8 cellular contexts compared by ENCODE assay signal in the genomic region with DNA sequence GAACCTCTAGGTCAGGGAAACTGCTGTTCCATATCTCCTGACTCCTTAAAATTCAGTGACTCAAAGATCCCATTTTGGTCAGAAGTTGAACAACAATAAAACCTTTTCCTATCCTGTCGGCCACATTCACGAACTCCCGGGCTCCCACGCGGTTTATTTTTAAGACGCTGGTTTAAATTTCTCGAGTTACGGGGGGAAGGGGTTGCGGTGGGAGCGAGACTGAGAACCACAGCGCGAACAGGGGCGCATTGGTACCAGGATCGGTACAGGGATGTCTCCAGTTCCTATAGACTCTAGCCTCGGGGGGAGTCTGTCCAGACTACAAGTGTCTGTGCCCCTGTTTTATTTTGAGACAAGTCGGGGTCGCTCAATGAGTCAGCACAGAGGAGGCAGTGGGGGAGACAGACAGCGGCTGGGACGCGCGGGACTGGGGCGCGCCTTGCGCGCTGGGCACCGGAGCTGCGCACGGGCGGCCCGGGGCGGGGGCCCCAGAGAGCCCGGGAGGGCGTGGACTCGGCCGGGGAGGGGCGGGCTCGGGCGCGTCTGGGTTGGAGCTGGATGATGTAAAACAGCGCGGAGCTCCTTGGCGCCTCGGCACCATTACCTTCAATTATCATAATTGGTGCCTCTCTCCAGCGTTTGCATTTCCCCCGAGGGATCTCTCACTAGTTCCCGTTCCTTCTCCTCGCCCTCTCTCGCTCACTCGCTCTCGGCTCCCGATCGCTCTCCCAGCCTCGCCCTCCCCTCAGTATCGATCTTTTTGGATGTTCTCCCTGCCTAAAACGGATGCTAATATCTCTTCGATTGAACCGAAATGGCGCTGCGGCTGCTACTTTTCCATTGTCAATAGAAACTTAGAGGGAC. TPM values are rescaled to one million over a fixed set of nuclear protein-coding genes. Genes with fewer than 3 reads are reported as not detected.
DNase-seq lines count a peak whose midpoint lies in the region; ATAC-seq, FAIRE-seq and TF ChIP-seq lines count a peak whose summit lies in the region.

No MANE protein-coding gene starts in this region.

- H3K4me2 ChIP-seq in BLaER1 treated with 17β-estradiol and CSF1 and Interleukin-3, amounts not matched to agents 10 nM and 100 nM, result peak overlapping the region; percentile 79 to 97 (median 93)
- H3K4me2 ChIP-seq in KMS-11, result peak overlapping the region; percentile 94
- H3K4me2 ChIP-seq in endothelial cell of umbilical vein (ENCODE audit: insufficient read depth, low read length), result peak overlapping the region; percentile 54

- CTCF ChIA-PET in activated CD4-positive, alpha-beta memory T cell treated with anti-CD3 and anti-CD28 coated beads for 36 hours (lab: Charles Lee), result interaction anchor here (0.9 kb wide), 1 partner anchor 9 kb away, joined by 3 read pairs; a partner anchor contains a TSS
- CTCF ChIA-PET in endothelial cell of umbilical vein (lab: Charles Lee), result interaction anchor here (1.0 to 2.4 kb wide), 4 partner anchors 9 to 636 kb away, joined by 3 to 9 read pairs (median 6); a partner anchor contains a TSS

- FAIRE-seq in endothelial cell of umbilical vein (lab: Jason Lieb, UNC), result no peak

- H3K79me2 ChIP-seq in KMS-11 (ENCODE audit: insufficient read depth, low read depth) (no peaks in the 10 kb centered on the region), endothelial cell of umbilical vein (ENCODE audit: control insufficient read depth, insufficient read depth, low read length) (no peaks in the 10 kb centered on the region)

- dilution Hi-C loops in endothelial cell of umbilical vein (cut with MboI; ENCODE audit: extremely low pct_ligation_motif_present, low sequenced_read_pairs), result no loop called here

- H3K27ac Mint-ChIP-seq in activated CD4-positive, alpha-beta memory T cell treated with anti-CD3 and anti-CD28 coated beads for 36 hours, result no peak overlapping the region

- ATAC-seq in HG03196 (IDR thresholded peaks at IDR 0.05; ENCODE audit: unreplicated experiment), result no peak

- no peaks in the 10 kb centered on the region for H3K9me3 ChIP-seq in BLaER1 treated with 17β-estradiol and CSF1 and Interleukin-3, amounts not matched to agents 10 nM and 100 nM (replicated peaks in 1 of 11)
- H3K9me3 ChIP-seq in endothelial cell of umbilical vein (replicated peaks; ENCODE audit: control insufficient read depth, insufficient read depth, low read length) (no peaks in the 10 kb centered on the region), muscle layer of duodenum (ENCODE audit: control insufficient read depth in 1 of 2, low read length in 2 of 2) (no peaks in the 10 kb centered on the region), testis (no peaks in the 10 kb centered on the region)

- TF ChIP-seq CTCF in KMS-11 (conservative IDR thresholded peaks at IDR 0.05; ENCODE audit: low read depth, low read length) (no peak), endothelial cell of umbilical vein (IDR thresholded peaks at IDR 0.05; ENCODE audit: extremely low read depth in 1 of 2, insufficient read depth in 1 of 2, low read depth in 1 of 2, low read length in 2 of 2) (no peak), testis (IDR thresholded peaks at IDR 0.05) (no peak)

- 0 to 1% methylated on average over 34 to 59 of the region's 59 CpGs for WGBS in testis, 2 donors

- H3K9ac ChIP-seq in BLaER1 treated with 17β-estradiol and CSF1 and Interleukin-3, amounts not matched to agents 10 nM and 100 nM, result peak overlapping the region; percentile 31 to 77 (median 56); a peak in 21 of 22 replicates
- H3K9ac ChIP-seq in KMS-11 (peak overlapping the region; percentile 23; the same call in 1 of the 2 replicates), endothelial cell of umbilical vein (replicated peaks; ENCODE audit: extremely low read depth, insufficient read depth, low read length) (no peak overlapping the region)

- H2AFZ ChIP-seq in KMS-11 (ENCODE audit: low read depth) (peak overlapping the region; percentile 78), endothelial cell of umbilical vein (ENCODE audit: low read depth, low read length) (peak overlapping the region; percentile 2)

- H3K36me3 Mint-ChIP-seq in activated CD4-positive, alpha-beta memory T cell treated with anti-CD3 and anti-CD28 coated beads for 36 hours, result peaks cover 1% of the 10 kb centered on the region

- H3K27ac ChIP-seq in BLaER1 treated with 17β-estradiol and CSF1 and Interleukin-3, amounts not matched to agents 10 nM and 100 nM, result peak overlapping the region in 3 of 11 experiments; percentile 5 to 39 (median 19); a peak in 3 of 22 replicates
- no peak overlapping the region for H3K27ac ChIP-seq in KMS-11
- no peak overlapping the region for H3K27ac ChIP-seq in endothelial cell of umbilical vein (ENCODE audit: insufficient read depth, low read depth, low read length)
- H3K27ac ChIP-seq in muscle layer of duodenum (ENCODE audit: low read length), result no peak overlapping the region
- no peak overlapping the region for H3K27ac ChIP-seq in testis

- no TSS peak for BruUV-seq in endothelial cell of umbilical vein (replicated peaks; lab: Mats Ljungman, UMichigan)

- H4K20me1 ChIP-seq in BLaER1 treated with 17β-estradiol and CSF1 and Interleukin-3, amounts not matched to agents 10 nM and 100 nM, result no peaks in the 10 kb centered on the region
- H4K20me1 ChIP-seq in KMS-11 (ENCODE audit: insufficient read depth), result no peaks in the 10 kb centered on the region
- H4K20me1 ChIP-seq in endothelial cell of umbilical vein (replicated peaks; ENCODE audit: control insufficient read depth, extremely low read depth, insufficient read depth, low read length), result no peaks in the 10 kb centered on the region

- peaks cover 6 to 39% (median 28%) of the 10 kb centered on the region in 11 experiments; a peak in 19 of 22 replicates for H3K27me3 ChIP-seq in BLaER1 treated with 17β-estradiol and CSF1 and Interleukin-3, amounts not matched to agents 10 nM and 100 nM
- no peaks in the 10 kb centered on the region; the same call in 1 of the 2 replicates for H3K27me3 ChIP-seq in KMS-11 (ENCODE audit: insufficient read depth, low read depth)
- peaks cover 28 to 36% of the 10 kb centered on the region in 2 experiments for H3K27me3 ChIP-seq in endothelial cell of umbilical vein (ENCODE audit: control insufficient read depth in 2 of 2, insufficient read depth in 2 of 2, low read length in 2 of 2)
- H3K27me3 ChIP-seq in muscle layer of duodenum (ENCODE audit: low read depth, low read length), result peaks cover 21% of the 10 kb centered on the region
- no peaks in the 10 kb centered on the region for H3K27me3 ChIP-seq in testis

- intact Hi-C loops in activated CD4-positive, alpha-beta memory T cell treated with anti-CD3 and anti-CD28 coated beads for 36 hours (cut with micrococcal nuclease), result loop anchor here (1.0 kb wide), 1 partner anchor 9 kb away; a partner anchor contains a TSS
- intact Hi-C loops in endothelial cell of umbilical vein (cut with micrococcal nuclease), result no loop called here
- intact Hi-C loops in testis (cut with DNase I; ENCODE audit: low total_unique reads), result loop anchor here (10.0 kb wide), 1 partner anchor 326 kb away; no protein-coding TSS in a partner anchor

- H3K27me3 Mint-ChIP-seq in activated CD4-positive, alpha-beta memory T cell treated with anti-CD3 and anti-CD28 coated beads for 36 hours, result peaks cover 55% of the 10 kb centered on the region

- no peak for TF ChIP-seq POLR2A in endothelial cell of umbilical vein (IDR thresholded peaks at IDR 0.05; ENCODE audit: low read depth, low read length)
- TF ChIP-seq POLR2A in testis (IDR thresholded peaks at IDR 0.05), result no peak

- DNase-seq in activated CD4-positive, alpha-beta memory T cell treated with anti-CD3 and anti-CD28 coated beads for 36 hours, result peak; percentile 75
- DNase-seq in endothelial cell of umbilical vein (ENCODE audit: low read depth, low spot score) (peak; percentile 20), testis (peak; percentile 69), C1 segment of cervical spinal cord (lab: John Stamatoyannopoulos, UW) (no peak)

- POLR2A ChIA-PET in activated CD4-positive, alpha-beta memory T cell treated with anti-CD3 and anti-CD28 coated beads for 36 hours (lab: Charles Lee), result no interaction called here
- POLR2A ChIA-PET in endothelial cell of umbilical vein (lab: Charles Lee), result interaction anchor here (0.9 to 1.0 kb wide), 2 partner anchors 9 to 461 kb away, joined by 3 to 5 read pairs; a partner anchor contains a TSS

- H3K4me3 Mint-ChIP-seq in activated CD4-positive, alpha-beta memory T cell treated with anti-CD3 and anti-CD28 coated beads for 36 hours, result peak overlapping the region; percentile 69

- H3K9me1 ChIP-seq in endothelial cell of umbilical vein (replicated peaks; ENCODE audit: control insufficient read depth, extremely low read depth, insufficient read depth, low read length), result no peaks in the 10 kb centered on the region

- peaks cover 10% of the 10 kb centered on the region for H3K4me1 Mint-ChIP-seq in activated CD4-positive, alpha-beta memory T cell treated with anti-CD3 and anti-CD28 coated beads for 36 hours (ENCODE audit: low read depth)

- H3K36me3 ChIP-seq in BLaER1 treated with 17β-estradiol and CSF1 and Interleukin-3, amounts not matched to agents 10 nM and 100 nM, result no peaks in the 10 kb centered on the region
- no peaks in the 10 kb centered on the region for H3K36me3 ChIP-seq in KMS-11 (ENCODE audit: insufficient read depth)
- no peaks in the 10 kb centered on the region for H3K36me3 ChIP-seq in endothelial cell of umbilical vein (ENCODE audit: control insufficient read depth in 2 of 2, extremely low read depth in 1 of 2, insufficient read depth in 2 of 2, low read length in 2 of 2)
- H3K36me3 ChIP-seq in muscle layer of duodenum (ENCODE audit: control insufficient read depth in 1 of 2, insufficient read depth in 2 of 2, low read length in 2 of 2), result no peaks in the 10 kb centered on the region
- H3K36me3 ChIP-seq in testis (ENCODE audit: low read depth, missing control alignments), result no peaks in the 10 kb centered on the region

- peaks cover 6 to 17% (median 11%) of the 10 kb centered on the region in 10 experiments; a peak in 15 of 20 replicates for H3K4me1 ChIP-seq in BLaER1 treated with 17β-estradiol and CSF1 and Interleukin-3, amounts not matched to agents 10 nM and 100 nM
- peaks cover 10% of the 10 kb centered on the region for H3K4me1 ChIP-seq in KMS-11 (ENCODE audit: low read depth, poor library complexity, severe bottlenecking)
- H3K4me1 ChIP-seq in endothelial cell of umbilical vein (ENCODE audit: control insufficient read depth, extremely low read depth, insufficient read depth, low read length), result no peaks in the 10 kb centered on the region
- peaks cover 0 to 13% of the 10 kb centered on the region in 2 donors for H3K4me1 ChIP-seq in muscle layer of duodenum (ENCODE audit: control insufficient read depth in 1 of 2, insufficient read depth in 2 of 2, low read length in 2 of 2)
- H3K4me1 ChIP-seq in testis, result peaks cover 7% of the 10 kb centered on the region

- no peaks in the 10 kb centered on the region for H3K9me3 Mint-ChIP-seq in activated CD4-positive, alpha-beta memory T cell treated with anti-CD3 and anti-CD28 coated beads for 36 hours

- H3K4me3 ChIP-seq in BLaER1 treated with 17β-estradiol and CSF1 and Interleukin-3, amounts not matched to agents 10 nM and 100 nM, result peak overlapping the region; percentile 57 to 71 (median 65)
- H3K4me3 ChIP-seq in KMS-11 (IDR thresholded peaks at IDR 0.05; ENCODE audit: insufficient read depth, low read depth, low read length) (no peak overlapping the region), endothelial cell of umbilical vein (replicated peaks in 1 of 3; ENCODE audit: insufficient read depth in 1 of 3, low read depth in 1 of 3, low read length in 3 of 3) (peak overlapping the region in 2 of 3 experiments; percentile 20 to 32), muscle layer of duodenum (ENCODE audit: low read depth in 1 of 2, low read length in 2 of 2) (peak overlapping the region; percentile 34 to 57), testis (peak overlapping the region; percentile 34 to 55)

RNA-seq across cellular contexts. Expression of a gene that starts 8.7 kb away (rescaled TPM):
- total RNA-seq in activated CD4-positive, alpha-beta memory T cell treated with anti-CD3 and anti-CD28 coated beads for 36 hours, result under 1 TPM; 0.31 to 0.33 TPM
- total RNA-seq in endothelial cell of umbilical vein (3.2 and 4.3 TPM in 2 replicates), testis (10 to 100 TPM; 49.7 to 59.6 TPM)
- polyA plus RNA-seq in endothelial cell of umbilical vein (3.2 TPM in 2 replicates), testis (ENCODE audit: insufficient read depth, low read depth, low replicate concordance) (24.4 TPM)
- 3.0 and 3.3 TPM in 2 replicates for polyA plus RNA-seq in endothelial cell of umbilical vein (2011; cell fraction: cytosol; rRNA removed)
- polyA plus RNA-seq in endothelial cell of umbilical vein (2011; cell fraction: nucleus; rRNA removed), result 2.4 and 3.6 TPM in 2 replicates
- polyA plus RNA-seq in endothelial cell of umbilical vein (2012), result 4.3 and 5.5 TPM in 2 replicates
- 2.6 TPM in 2 replicates for polyA minus RNA-seq in endothelial cell of umbilical vein
- 1.0 TPM for polyA minus RNA-seq in endothelial cell of umbilical vein (2011; cell fraction: cytosol; rRNA and poly(A)+ RNA removed)
- 0.87 and 1.1 TPM in 2 replicates for polyA minus RNA-seq in endothelial cell of umbilical vein (2011; cell fraction: nucleus; rRNA and poly(A)+ RNA removed)

Comparison
In these comparisons a context has a peak if more than half of its experiments do, and no peak if none do; other contexts are left out.
1. DNase-seq: peak in activated CD4-positive, alpha-beta memory T cell treated with anti-CD3 and anti-CD28 coated beads for 36 hours (single experiment), endothelial cell of umbilical vein (single experiment) and testis (single experiment); none in C1 segment of cervical spinal cord (0 of 14).
2. Peak in every context shown above with its lines, with median percentiles within 50 percentile points of each other: H3K4me2 ChIP-seq.